27 cellular contexts compared by ENCODE assay signal in genomic region chr4:24574256-24574655, GRCh38. TPM values are rescaled to one million over a fixed set of nuclear protein-coding genes. Genes with fewer than 3 reads are reported as not detected.
DNase-seq lines count a peak whose midpoint lies in the region; ATAC-seq and TF ChIP-seq lines count a peak whose summit lies in the region.
"Had no signal": no experiment of that assay in that cellular context is flagged by ENCODE, and none has a peak within 500 bp of the region (broad histone marks: within the 10 kb centered on the region; RNA-seq: fewer than 3 reads in every experiment).

No MANE protein-coding gene starts in this region.

- H4K20me1 ChIP-seq in neural progenitor cell (ENCODE audit: low read depth), result peaks cover 100% of the 10 kb centered on the region

- no peak for DNase-seq in activated T-cell treated with anti-CD3 and anti-CD28 coated beads, Interleukin-2, amount 50 U/mL, for 72 hours
- DNase-seq in activated T-cell treated with anti-CD3 and anti-CD28 coated beads for 4 hours (no peak), Caco-2 (no peak), mucosa of descending colon (no peak), NCI-H2227 treated with DMSO at 0.1 percent for 48 hours (lab: John Stamatoyannopoulos, UW) (no peak), neural progenitor cell (ENCODE audit: low spot score) (no peak)
- DNase-seq in central memory CD8-positive, alpha-beta T cell (ENCODE audit: low spot score in 2 of 2), result no peak
- DNase-seq: ACHN; activated naive CD4-positive, alpha-beta T cell treated with anti-CD3 and anti-CD28 coated beads, Interleukin-2, amount 50 U/mL, for 16 hours; activated T-cell treated with anti-CD3 and anti-CD28 coated beads, Interleukin-2, amount 50 U/mL, for 4 hours; aorta; BE2C; COR-L47; KG1; left lung; MM.1S; NCI-H1417; NCI-H2081; NCI-H345; retina; stimulated activated CD4-positive, alpha-beta T cell treated with anti-CD3 and anti-CD28 coated beads, Interleukin-2, amount 100 ng/mL, for 24 hours; transverse colon had no signal

- H3K4me1 ChIP-seq in Caco-2 (peaks cover 30% of the 10 kb centered on the region), mucosa of descending colon (ENCODE audit: low read depth) (peaks cover 31% of the 10 kb centered on the region), neural progenitor cell (peaks cover 4% of the 10 kb centered on the region)
- H3K4me1 ChIP-seq: BE2C had no signal

- peaks cover 96% of the 10 kb centered on the region for H3K4me1 Mint-ChIP-seq in activated T-cell treated with anti-CD3 and anti-CD28 coated beads, Interleukin-2, amount 50 U/mL, for 72 hours (ENCODE audit: low read depth)
- peaks cover 45% of the 10 kb centered on the region for H3K4me1 Mint-ChIP-seq in Caco-2 (ENCODE audit: low read depth, unreplicated experiment)
- H3K4me1 Mint-ChIP-seq in central memory CD8-positive, alpha-beta T cell, result peaks cover 75% of the 10 kb centered on the region
- peaks cover 2% of the 10 kb centered on the region for H3K4me1 Mint-ChIP-seq in neural progenitor cell

- peaks cover 21 to 59% of the 10 kb centered on the region in 2 donors for H3K36me3 Mint-ChIP-seq in activated T-cell treated with anti-CD3 and anti-CD28 coated beads, Interleukin-2, amount 50 U/mL, for 72 hours (ENCODE audit: insufficient read depth in 2 of 2)
- H3K36me3 Mint-ChIP-seq in Caco-2 (ENCODE audit: insufficient read depth, unreplicated experiment), result peaks cover 94% of the 10 kb centered on the region
- H3K36me3 Mint-ChIP-seq in central memory CD8-positive, alpha-beta T cell (ENCODE audit: insufficient read depth), result peaks cover 43% of the 10 kb centered on the region
- peaks cover 82% of the 10 kb centered on the region for H3K36me3 Mint-ChIP-seq in neural progenitor cell

- no TSS peak for BruUV-seq in Caco-2 (replicated peaks; lab: Mats Ljungman, UMichigan)

- H2AFZ ChIP-seq in neural progenitor cell (replicated peaks), result no peak overlapping the region

- H3K4me3 ChIP-seq in Caco-2 (ENCODE audit: low read depth, low read length), result no peak overlapping the region
- no peak overlapping the region for H3K4me3 ChIP-seq in mucosa of descending colon
- H3K4me3 ChIP-seq in neural progenitor cell, result no peak overlapping the region
- H3K4me3 ChIP-seq: cardiac muscle cell, left lung, transverse colon had no signal

- H3K27me3 ChIP-seq in Caco-2 (replicated peaks; ENCODE audit: control insufficient read depth, insufficient read depth, low read length) (no peaks in the 10 kb centered on the region), neural progenitor cell (no peaks in the 10 kb centered on the region)
- H3K27me3 ChIP-seq: BE2C, cardiac muscle cell, left lung, transverse colon had no signal

- H3K9me3 Mint-ChIP-seq in activated T-cell treated with anti-CD3 and anti-CD28 coated beads, Interleukin-2, amount 50 U/mL, for 72 hours, result no peaks in the 10 kb centered on the region
- H3K9me3 Mint-ChIP-seq in Caco-2 (ENCODE audit: unreplicated experiment) (no peaks in the 10 kb centered on the region), neural progenitor cell (peaks cover 38% of the 10 kb centered on the region)
- H3K9me3 Mint-ChIP-seq in central memory CD8-positive, alpha-beta T cell, result no peaks in the 10 kb centered on the region
- H3K9me3 Mint-ChIP-seq: activated T-cell treated with anti-CD3 and anti-CD28 coated beads, Interleukin-2, amount 50 U/mL, for 4 hours; dendritic cell treated with granulocyte-macrophage colony-stimulating factor and Interleukin-4, amounts not matched to agents 40 ng/mL and 50 ng/mL, for 4 days; T-helper 1 cell treated with Interleukin-12 subunit alpha and Interleukin-12 subunit beta and Interleukin-4 antibody, amounts not matched to agents 30 μg/mL and 1 μg/mL, for 36 hours had no signal

- peak overlapping the region; percentile 81 for H3K27ac Mint-ChIP-seq in activated T-cell treated with anti-CD3 and anti-CD28 coated beads, Interleukin-2, amount 50 U/mL, for 72 hours
- H3K27ac Mint-ChIP-seq in Caco-2 (ENCODE audit: unreplicated experiment), result no peak overlapping the region
- peak overlapping the region; percentile 55 for H3K27ac Mint-ChIP-seq in central memory CD8-positive, alpha-beta T cell (ENCODE audit: low read depth)
- no peak overlapping the region for H3K27ac Mint-ChIP-seq in neural progenitor cell
- H3K27ac Mint-ChIP-seq: dendritic cell treated with granulocyte-macrophage colony-stimulating factor and Interleukin-4, amounts not matched to agents 40 ng/mL and 50 ng/mL, for 4 days had no signal

- intact Hi-C loops in Caco-2 (cut with micrococcal nuclease; ENCODE audit: unreplicated experiment), result loop anchor here (1.0 kb wide), 2 partner anchors 9 to 10 kb away; partner anchors contain the start of gene DHX15
- intact Hi-C loops in mucosa of descending colon (cut with DNase I, micrococcal nuclease), result no loop called here

- H3K9me3 ChIP-seq in Caco-2 (no peaks in the 10 kb centered on the region), mucosa of descending colon (no peaks in the 10 kb centered on the region), neural progenitor cell (ENCODE audit: low read depth) (no peaks in the 10 kb centered on the region)
- H3K9me3 ChIP-seq: BE2C, left lung, transverse colon had no signal

- H3K27ac ChIP-seq in neural progenitor cell, result no peak overlapping the region
- H3K27ac ChIP-seq: cardiac muscle cell, left lung had no signal

- H3K79me2 ChIP-seq in neural progenitor cell (ENCODE audit: low read depth), result peaks cover 100% of the 10 kb centered on the region

- no peak for ATAC-seq in activated T-cell treated with anti-CD3 and anti-CD28 coated beads, Interleukin-2, amount 50 U/mL, for 72 hours (replicated peaks in 1 of 2)
- ATAC-seq in central memory CD8-positive, alpha-beta T cell (replicated peaks; ENCODE audit: extremely low read depth, poor library complexity, severe bottlenecking), result no peak
- ATAC-seq in mucosa of descending colon, result peak; percentile 54
- no peak for ATAC-seq in GM21390 (IDR thresholded peaks at IDR 0.05; ENCODE audit: unreplicated experiment)
- ATAC-seq: activated T-cell treated with anti-CD3 and anti-CD28 coated beads, Interleukin-2, amount 50 U/mL, for 4 hours; HCT116; left lung had no signal

- H3F3A ChIP-seq in neural progenitor cell (ENCODE audit: low read depth), result no peaks in the 10 kb centered on the region

- CTCF ChIA-PET in Caco-2 (lab: Charles Lee), result no interaction called here

- no peaks in the 10 kb centered on the region for H3K27me3 Mint-ChIP-seq in activated T-cell treated with anti-CD3 and anti-CD28 coated beads, Interleukin-2, amount 50 U/mL, for 72 hours (ENCODE audit: low read depth)
- H3K27me3 Mint-ChIP-seq in Caco-2 (ENCODE audit: insufficient read depth, unreplicated experiment) (no peaks in the 10 kb centered on the region), neural progenitor cell (ENCODE audit: insufficient read depth, low read depth) (no peaks in the 10 kb centered on the region)
- H3K27me3 Mint-ChIP-seq in central memory CD8-positive, alpha-beta T cell, result no peaks in the 10 kb centered on the region
- H3K27me3 Mint-ChIP-seq: dendritic cell treated with granulocyte-macrophage colony-stimulating factor and Interleukin-4, amounts not matched to agents 40 ng/mL and 50 ng/mL, for 4 days had no signal

- H3K4me3 Mint-ChIP-seq in activated T-cell treated with anti-CD3 and anti-CD28 coated beads, Interleukin-2, amount 50 U/mL, for 72 hours, result no peak overlapping the region
- H3K4me3 Mint-ChIP-seq in Caco-2 (ENCODE audit: unreplicated experiment) (peak overlapping the region; percentile 44), neural progenitor cell (no peak overlapping the region)
- H3K4me3 Mint-ChIP-seq in central memory CD8-positive, alpha-beta T cell, result no peak overlapping the region
- H3K4me3 Mint-ChIP-seq: activated T-cell treated with anti-CD3 and anti-CD28 coated beads, Interleukin-2, amount 50 U/mL, for 4 hours; dendritic cell treated with granulocyte-macrophage colony-stimulating factor and Interleukin-4, amounts not matched to agents 40 ng/mL and 50 ng/mL, for 4 days; T-helper 1 cell treated with Interleukin-12 subunit alpha and Interleukin-12 subunit beta and Interleukin-4 antibody, amounts not matched to agents 30 μg/mL and 1 μg/mL, for 36 hours had no signal

- TF ChIP-seq CTCF in Caco-2 (IDR thresholded peaks at IDR 0.05; ENCODE audit: insufficient read depth in 1 of 2, low read depth in 1 of 2, low read length in 1 of 2, severe bottlenecking in 1 of 2, unreplicated experiment in 1 of 2), result no peak
- TF ChIP-seq CTCF in mucosa of descending colon (IDR thresholded peaks at IDR 0.05), result no peak
- no peak for TF ChIP-seq CTCF in neural progenitor cell (IDR thresholded peaks at IDR 0.05)

- POLR2A ChIA-PET in Caco-2 (lab: Charles Lee), result no interaction called here

- no peak overlapping the region for H3K4me2 ChIP-seq in neural progenitor cell

- no peak overlapping the region for H3K9ac ChIP-seq in neural progenitor cell

- H3K36me3 ChIP-seq in Caco-2 (ENCODE audit: control insufficient read depth, insufficient read depth, low read length) (peaks cover 4% of the 10 kb centered on the region), mucosa of descending colon (ENCODE audit: low read depth) (no peaks in the 10 kb centered on the region), neural progenitor cell (peaks cover 40% of the 10 kb centered on the region)

RNA-seq across cellular contexts. Expression of gene DHX15, which starts 10.1 kb away (rescaled TPM):
- total RNA-seq in activated T-cell treated with anti-CD3 and anti-CD28 coated beads, Interleukin-2, amount 50 U/mL, for 72 hours, result 100 to 1,000 TPM; 145 to 150 TPM
- 154 and 155 TPM in 2 replicates for total RNA-seq in Caco-2 (2022)
- 100 to 1,000 TPM; 118 to 136 (median 135) TPM for total RNA-seq in mucosa of descending colon
- total RNA-seq in neural progenitor cell (ENCODE audit: low replicate concordance), result 275 and 410 TPM in 2 replicates

Comparison
In these comparisons a context has a peak if more than half of its experiments do, and no peak if none do; other contexts are left out.
1. H3K27ac Mint-ChIP-seq: peak in activated T-cell treated with anti-CD3 and anti-CD28 coated beads, Interleukin-2, amount 50 U/mL, for 72 hours (single experiment) and central memory CD8-positive, alpha-beta T cell (single experiment); none in Caco-2 (single experiment) and neural progenitor cell (single experiment).